1 cellular context compared by ENCODE assay signal in the genomic region with DNA sequence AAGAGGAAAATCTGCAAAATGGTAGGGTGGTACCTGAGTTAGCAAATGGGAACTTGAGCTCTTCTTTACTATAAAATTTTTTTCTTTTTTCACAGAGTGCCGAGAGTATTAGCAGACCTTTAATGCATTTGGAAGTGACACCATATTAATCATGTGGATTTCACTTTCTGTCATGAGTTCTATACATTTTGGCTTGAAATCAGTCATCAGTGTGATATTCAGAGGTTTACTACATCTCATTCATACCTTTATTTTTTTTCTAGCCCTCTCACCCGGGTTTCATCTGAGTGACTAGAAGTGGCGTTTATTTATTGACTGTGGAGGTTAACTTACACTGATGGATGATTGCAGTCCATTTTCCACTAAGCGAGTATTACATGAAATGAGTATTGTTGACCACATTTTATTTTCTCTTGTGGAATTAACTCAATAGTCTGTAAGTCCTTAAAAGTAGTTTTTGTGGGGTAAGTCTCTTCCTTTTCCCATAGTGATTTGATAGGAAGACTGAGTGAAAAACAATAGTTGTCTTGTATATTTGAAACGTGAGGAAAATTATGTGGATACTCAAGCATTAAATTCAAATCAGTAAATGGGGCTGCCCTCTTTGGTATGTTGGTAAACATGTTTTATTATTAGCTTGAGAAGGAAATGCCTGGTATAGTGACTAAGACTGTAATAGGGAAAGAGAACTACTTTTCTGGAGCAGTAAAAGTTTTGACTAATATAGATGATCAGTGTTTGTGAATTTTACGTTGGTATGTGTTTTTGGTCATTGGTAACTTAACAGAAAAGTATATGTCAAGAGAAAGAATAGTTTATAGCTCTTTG.
TF ChIP-seq lines count a peak whose summit lies in the region.

No MANE protein-coding gene starts in this region.

TF ChIP-seq in GM12878, 131 proteins besides CTCF, POLR2A, EP300 and RAD21 (continues in another document):
- TF ChIP-seq CHD1 (IDR thresholded peaks at IDR 0.05; ENCODE audit: low read depth, low read length) = no peak
- TF ChIP-seq ZBED1 (IDR thresholded peaks at IDR 0.05; ENCODE audit: borderline replicate concordance) = peak; percentile 73; the same call in 1 of the 2 replicates
- no peak for TF ChIP-seq NFYA (IDR thresholded peaks at IDR 0.05; ENCODE audit: borderline replicate concordance, low read depth, low read length)
- TF ChIP-seq, protein P1, sequence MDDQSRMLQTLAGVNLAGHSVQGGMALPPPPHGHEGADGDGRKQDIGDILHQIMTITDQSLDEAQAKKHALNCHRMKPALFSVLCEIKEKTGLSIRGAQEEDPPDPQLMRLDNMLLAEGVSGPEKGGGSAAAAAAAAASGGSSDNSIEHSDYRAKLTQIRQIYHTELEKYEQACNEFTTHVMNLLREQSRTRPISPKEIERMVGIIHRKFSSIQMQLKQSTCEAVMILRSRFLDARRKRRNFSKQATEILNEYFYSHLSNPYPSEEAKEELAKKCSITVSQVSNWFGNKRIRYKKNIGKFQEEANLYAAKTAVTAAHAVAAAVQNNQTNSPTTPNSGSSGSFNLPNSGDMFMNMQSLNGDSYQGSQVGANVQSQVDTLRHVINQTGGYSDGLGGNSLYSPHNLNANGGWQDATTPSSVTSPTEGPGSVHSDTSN (IDR thresholded peaks at IDR 0.05; ENCODE audit: insufficient replicate concordance, low read depth, low read length) = peak; percentile 17
- TF ChIP-seq ZNF207 (IDR thresholded peaks at IDR 0.05; ENCODE audit: borderline replicate concordance) = no peak
- TF ChIP-seq IKZF1 (conservative IDR thresholded peaks at IDR 0.05) = peak; percentile 76
- TF ChIP-seq NFIC (IDR thresholded peaks at IDR 0.05; ENCODE audit: low read depth, low read length) = peak; percentile 93
- no peak for TF ChIP-seq LARP7 (IDR thresholded peaks at IDR 0.05)
- TF ChIP-seq, protein P2, sequence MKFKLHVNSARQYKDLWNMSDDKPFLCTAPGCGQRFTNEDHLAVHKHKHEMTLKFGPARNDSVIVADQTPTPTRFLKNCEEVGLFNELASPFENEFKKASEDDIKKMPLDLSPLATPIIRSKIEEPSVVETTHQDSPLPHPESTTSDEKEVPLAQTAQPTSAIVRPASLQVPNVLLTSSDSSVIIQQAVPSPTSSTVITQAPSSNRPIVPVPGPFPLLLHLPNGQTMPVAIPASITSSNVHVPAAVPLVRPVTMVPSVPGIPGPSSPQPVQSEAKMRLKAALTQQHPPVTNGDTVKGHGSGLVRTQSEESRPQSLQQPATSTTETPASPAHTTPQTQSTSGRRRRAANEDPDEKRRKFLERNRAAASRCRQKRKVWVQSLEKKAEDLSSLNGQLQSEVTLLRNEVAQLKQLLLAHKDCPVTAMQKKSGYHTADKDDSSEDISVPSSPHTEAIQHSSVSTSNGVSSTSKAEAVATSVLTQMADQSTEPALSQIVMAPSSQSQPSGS (IDR thresholded peaks at IDR 0.05; ENCODE audit: low read length) = peak; percentile 85
- no peak for TF ChIP-seq HCFC1 (IDR thresholded peaks at IDR 0.05; ENCODE audit: low read length)
- no peak for TF ChIP-seq ESRRA (IDR thresholded peaks at IDR 0.05; ENCODE audit: low read length)
- TF ChIP-seq FOS (IDR thresholded peaks at IDR 0.05; ENCODE audit: borderline replicate concordance, extremely low read depth, insufficient read length) = no peak
- TF ChIP-seq, protein P3, sequence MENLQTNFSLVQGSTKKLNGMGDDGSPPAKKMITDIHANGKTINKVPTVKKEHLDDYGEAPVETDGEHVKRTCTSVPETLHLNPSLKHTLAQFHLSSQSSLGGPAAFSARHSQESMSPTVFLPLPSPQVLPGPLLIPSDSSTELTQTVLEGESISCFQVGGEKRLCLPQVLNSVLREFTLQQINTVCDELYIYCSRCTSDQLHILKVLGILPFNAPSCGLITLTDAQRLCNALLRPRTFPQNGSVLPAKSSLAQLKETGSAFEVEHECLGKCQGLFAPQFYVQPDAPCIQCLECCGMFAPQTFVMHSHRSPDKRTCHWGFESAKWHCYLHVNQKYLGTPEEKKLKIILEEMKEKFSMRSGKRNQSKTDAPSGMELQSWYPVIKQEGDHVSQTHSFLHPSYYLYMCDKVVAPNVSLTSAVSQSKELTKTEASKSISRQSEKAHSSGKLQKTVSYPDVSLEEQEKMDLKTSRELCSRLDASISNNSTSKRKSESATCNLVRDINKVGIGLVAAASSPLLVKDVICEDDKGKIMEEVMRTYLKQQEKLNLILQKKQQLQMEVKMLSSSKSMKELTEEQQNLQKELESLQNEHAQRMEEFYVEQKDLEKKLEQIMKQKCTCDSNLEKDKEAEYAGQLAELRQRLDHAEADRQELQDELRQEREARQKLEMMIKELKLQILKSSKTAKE (IDR thresholded peaks at IDR 0.05; ENCODE audit: low read depth, poor library complexity, severe bottlenecking) = peak; percentile 77
- TF ChIP-seq RCOR1 (conservative IDR thresholded peaks at IDR 0.05; ENCODE audit: low read depth, low read length) = no peak
- TF ChIP-seq, protein P4, sequence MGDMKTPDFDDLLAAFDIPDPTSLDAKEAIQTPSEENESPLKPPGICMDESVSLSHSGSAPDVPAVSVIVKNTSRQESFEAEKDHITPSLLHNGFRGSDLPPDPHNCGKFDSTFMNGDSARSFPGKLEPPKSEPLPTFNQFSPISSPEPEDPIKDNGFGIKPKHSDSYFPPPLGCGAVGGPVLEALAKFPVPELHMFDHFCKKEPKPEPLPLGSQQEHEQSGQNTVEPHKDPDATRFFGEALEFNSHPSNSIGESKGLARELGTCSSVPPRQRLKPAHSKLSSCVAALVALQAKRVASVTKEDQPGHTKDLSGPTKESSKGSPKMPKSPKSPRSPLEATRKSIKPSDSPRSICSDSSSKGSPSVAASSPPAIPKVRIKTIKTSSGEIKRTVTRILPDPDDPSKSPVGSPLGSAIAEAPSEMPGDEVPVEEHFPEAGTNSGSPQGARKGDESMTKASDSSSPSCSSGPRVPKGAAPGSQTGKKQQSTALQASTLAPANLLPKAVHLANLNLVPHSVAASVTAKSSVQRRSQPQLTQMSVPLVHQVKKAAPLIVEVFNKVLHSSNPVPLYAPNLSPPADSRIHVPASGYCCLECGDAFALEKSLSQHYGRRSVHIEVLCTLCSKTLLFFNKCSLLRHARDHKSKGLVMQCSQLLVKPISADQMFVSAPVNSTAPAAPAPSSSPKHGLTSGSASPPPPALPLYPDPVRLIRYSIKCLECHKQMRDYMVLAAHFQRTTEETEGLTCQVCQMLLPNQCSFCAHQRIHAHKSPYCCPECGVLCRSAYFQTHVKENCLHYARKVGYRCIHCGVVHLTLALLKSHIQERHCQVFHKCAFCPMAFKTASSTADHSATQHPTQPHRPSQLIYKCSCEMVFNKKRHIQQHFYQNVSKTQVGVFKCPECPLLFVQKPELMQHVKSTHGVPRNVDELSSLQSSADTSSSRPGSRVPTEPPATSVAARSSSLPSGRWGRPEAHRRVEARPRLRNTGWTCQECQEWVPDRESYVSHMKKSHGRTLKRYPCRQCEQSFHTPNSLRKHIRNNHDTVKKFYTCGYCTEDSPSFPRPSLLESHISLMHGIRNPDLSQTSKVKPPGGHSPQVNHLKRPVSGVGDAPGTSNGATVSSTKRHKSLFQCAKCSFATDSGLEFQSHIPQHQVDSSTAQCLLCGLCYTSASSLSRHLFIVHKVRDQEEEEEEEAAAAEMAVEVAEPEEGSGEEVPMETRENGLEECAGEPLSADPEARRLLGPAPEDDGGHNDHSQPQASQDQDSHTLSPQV (IDR thresholded peaks at IDR 0.05) = no peak
- TF ChIP-seq, protein P5, sequence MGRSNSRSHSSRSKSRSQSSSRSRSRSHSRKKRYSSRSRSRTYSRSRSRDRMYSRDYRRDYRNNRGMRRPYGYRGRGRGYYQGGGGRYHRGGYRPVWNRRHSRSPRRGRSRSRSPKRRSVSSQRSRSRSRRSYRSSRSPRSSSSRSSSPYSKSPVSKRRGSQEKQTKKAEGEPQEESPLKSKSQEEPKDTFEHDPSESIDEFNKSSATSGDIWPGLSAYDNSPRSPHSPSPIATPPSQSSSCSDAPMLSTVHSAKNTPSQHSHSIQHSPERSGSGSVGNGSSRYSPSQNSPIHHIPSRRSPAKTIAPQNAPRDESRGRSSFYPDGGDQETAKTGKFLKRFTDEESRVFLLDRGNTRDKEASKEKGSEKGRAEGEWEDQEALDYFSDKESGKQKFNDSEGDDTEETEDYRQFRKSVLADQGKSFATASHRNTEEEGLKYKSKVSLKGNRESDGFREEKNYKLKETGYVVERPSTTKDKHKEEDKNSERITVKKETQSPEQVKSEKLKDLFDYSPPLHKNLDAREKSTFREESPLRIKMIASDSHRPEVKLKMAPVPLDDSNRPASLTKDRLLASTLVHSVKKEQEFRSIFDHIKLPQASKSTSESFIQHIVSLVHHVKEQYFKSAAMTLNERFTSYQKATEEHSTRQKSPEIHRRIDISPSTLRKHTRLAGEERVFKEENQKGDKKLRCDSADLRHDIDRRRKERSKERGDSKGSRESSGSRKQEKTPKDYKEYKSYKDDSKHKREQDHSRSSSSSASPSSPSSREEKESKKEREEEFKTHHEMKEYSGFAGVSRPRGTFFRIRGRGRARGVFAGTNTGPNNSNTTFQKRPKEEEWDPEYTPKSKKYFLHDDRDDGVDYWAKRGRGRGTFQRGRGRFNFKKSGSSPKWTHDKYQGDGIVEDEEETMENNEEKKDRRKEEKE (IDR thresholded peaks at IDR 0.05) = no peak
- TF ChIP-seq SREBF1 (IDR thresholded peaks at IDR 0.05; ENCODE audit: low read length) = no peak
- TF ChIP-seq CREM (IDR thresholded peaks at IDR 0.05; ENCODE audit: low read depth) = peak; percentile 68; the same call in 1 of the 2 replicates
- TF ChIP-seq FOXM1 (IDR thresholded peaks at IDR 0.05; ENCODE audit: low read depth, low read length) = peak; percentile 82; the same call in 1 of the 2 replicates
- peak; percentile 89 for TF ChIP-seq ZNF24 (IDR thresholded peaks at IDR 0.05)
- TF ChIP-seq, protein P6, sequence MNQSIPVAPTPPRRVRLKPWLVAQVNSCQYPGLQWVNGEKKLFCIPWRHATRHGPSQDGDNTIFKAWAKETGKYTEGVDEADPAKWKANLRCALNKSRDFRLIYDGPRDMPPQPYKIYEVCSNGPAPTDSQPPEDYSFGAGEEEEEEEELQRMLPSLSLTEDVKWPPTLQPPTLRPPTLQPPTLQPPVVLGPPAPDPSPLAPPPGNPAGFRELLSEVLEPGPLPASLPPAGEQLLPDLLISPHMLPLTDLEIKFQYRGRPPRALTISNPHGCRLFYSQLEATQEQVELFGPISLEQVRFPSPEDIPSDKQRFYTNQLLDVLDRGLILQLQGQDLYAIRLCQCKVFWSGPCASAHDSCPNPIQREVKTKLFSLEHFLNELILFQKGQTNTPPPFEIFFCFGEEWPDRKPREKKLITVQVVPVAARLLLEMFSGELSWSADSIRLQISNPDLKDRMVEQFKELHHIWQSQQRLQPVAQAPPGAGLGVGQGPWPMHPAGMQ (IDR thresholded peaks at IDR 0.05; ENCODE audit: borderline replicate concordance) = no peak
- TF ChIP-seq, protein P7, sequence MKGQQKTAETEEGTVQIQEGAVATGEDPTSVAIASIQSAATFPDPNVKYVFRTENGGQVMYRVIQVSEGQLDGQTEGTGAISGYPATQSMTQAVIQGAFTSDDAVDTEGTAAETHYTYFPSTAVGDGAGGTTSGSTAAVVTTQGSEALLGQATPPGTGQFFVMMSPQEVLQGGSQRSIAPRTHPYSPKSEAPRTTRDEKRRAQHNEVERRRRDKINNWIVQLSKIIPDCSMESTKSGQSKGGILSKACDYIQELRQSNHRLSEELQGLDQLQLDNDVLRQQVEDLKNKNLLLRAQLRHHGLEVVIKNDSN (IDR thresholded peaks at IDR 0.05; ENCODE audit: borderline replicate concordance, extremely low read length, insufficient read depth, low read depth, low read length) = no peak
- no peak for TF ChIP-seq GABPA (IDR thresholded peaks at IDR 0.05; ENCODE audit: low read depth)
- TF ChIP-seq MXI1 (IDR thresholded peaks at IDR 0.05; ENCODE audit: low read depth, low read length) = no peak
- TF ChIP-seq BMI1 (IDR thresholded peaks at IDR 0.05; ENCODE audit: borderline replicate concordance) = no peak; the same call in 1 of the 2 replicates
- TF ChIP-seq, protein P8, sequence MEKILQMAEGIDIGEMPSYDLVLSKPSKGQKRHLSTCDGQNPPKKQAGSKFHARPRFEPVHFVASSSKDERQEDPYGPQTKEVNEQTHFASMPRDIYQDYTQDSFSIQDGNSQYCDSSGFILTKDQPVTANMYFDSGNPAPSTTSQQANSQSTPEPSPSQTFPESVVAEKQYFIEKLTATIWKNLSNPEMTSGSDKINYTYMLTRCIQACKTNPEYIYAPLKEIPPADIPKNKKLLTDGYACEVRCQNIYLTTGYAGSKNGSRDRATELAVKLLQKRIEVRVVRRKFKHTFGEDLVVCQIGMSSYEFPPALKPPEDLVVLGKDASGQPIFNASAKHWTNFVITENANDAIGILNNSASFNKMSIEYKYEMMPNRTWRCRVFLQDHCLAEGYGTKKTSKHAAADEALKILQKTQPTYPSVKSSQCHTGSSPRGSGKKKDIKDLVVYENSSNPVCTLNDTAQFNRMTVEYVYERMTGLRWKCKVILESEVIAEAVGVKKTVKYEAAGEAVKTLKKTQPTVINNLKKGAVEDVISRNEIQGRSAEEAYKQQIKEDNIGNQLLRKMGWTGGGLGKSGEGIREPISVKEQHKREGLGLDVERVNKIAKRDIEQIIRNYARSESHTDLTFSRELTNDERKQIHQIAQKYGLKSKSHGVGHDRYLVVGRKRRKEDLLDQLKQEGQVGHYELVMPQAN (conservative IDR thresholded peaks at IDR 0.05) = no peak
- TF ChIP-seq TCF12 (IDR thresholded peaks at IDR 0.05; ENCODE audit: low read depth, low read length) = no peak
- no peak for TF ChIP-seq EGR1 (IDR thresholded peaks at IDR 0.05; ENCODE audit: borderline replicate concordance in 1 of 2, low read depth in 2 of 2, low read length in 2 of 2)
- TF ChIP-seq, protein P9, sequence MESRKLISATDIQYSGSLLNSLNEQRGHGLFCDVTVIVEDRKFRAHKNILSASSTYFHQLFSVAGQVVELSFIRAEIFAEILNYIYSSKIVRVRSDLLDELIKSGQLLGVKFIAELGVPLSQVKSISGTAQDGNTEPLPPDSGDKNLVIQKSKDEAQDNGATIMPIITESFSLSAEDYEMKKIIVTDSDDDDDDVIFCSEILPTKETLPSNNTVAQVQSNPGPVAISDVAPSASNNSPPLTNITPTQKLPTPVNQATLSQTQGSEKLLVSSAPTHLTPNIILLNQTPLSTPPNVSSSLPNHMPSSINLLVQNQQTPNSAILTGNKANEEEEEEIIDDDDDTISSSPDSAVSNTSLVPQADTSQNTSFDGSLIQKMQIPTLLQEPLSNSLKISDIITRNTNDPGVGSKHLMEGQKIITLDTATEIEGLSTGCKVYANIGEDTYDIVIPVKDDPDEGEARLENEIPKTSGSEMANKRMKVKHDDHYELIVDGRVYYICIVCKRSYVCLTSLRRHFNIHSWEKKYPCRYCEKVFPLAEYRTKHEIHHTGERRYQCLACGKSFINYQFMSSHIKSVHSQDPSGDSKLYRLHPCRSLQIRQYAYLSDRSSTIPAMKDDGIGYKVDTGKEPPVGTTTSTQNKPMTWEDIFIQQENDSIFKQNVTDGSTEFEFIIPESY (IDR thresholded peaks at IDR 0.05) = no peak
